1 cellular context compared by ENCODE assay signal in the genomic region with DNA sequence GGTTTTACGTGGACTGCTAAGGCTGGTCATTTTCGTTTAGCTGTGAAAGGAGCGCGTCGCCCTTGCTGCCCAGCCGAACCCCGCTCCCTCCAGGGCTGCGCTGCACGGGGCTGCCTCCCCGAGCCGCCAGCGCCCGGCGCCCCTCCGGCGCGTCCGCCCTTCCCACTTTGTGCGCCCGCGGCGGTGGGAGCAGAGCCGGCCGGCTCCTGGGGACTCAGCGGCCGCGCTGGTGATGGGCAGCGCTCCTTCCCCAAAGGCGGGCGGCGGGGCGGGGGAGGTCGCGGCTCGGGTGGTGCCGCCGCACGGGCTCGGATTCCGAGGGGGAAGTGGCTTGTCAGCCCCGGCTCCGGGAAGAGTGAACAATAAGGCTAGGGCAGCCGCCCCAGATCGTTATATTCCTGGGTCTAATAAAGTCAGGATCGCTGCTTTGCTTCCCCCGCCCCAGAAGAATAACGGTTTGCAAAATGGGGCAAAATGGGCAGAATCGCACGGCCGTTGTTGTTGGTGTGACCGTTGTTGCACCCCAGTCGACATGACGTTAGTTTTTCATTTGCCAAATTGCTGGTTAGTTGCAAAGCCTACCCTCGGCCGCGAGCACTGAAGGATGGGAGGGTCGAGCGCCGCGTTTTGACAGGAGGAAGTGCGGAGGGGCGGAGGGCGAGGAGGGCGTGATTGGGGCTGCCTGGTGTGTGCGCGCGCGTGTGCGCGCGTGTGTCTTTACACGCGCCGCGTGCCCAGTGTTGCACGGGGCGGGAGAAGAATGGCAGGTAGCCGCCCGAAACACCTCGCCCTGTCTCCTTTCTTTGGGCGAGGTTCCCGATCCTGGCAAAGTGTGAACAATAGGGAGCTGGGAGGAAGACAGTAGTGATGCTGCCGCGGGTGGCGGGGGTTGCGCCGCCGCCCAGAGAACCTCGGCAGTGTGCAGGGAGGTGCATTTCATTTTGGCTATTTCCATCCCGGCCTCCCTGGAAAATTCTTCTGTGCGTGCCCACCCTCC.
A peak's percentile ranks its signal among the peaks of the same experiment; 100 is the strongest.
TF ChIP-seq lines count a peak whose summit lies in the region.

No MANE protein-coding gene starts in this region.

TF ChIP-seq in HEK293, 187 proteins besides CTCF, POLR2A, EP300 and RAD21 (continued from another document and continues in another):
- TF ChIP-seq ZNF155 (tag by site-specific recombination; IDR thresholded peaks at IDR 0.05) (no peak), ZFP37 (tag by site-specific recombination; IDR thresholded peaks at IDR 0.05) (no peak), ZSCAN16 (tag by site-specific recombination; IDR thresholded peaks at IDR 0.05) (no peak), ZNF776 (tag by site-specific recombination; IDR thresholded peaks at IDR 0.05; ENCODE audit: borderline replicate concordance) (no peak), ZNF146 (tag by site-specific recombination; IDR thresholded peaks at IDR 0.05) (no peak), ZNF692 (tag by site-specific recombination; IDR thresholded peaks at IDR 0.05) (no peak), ZNF239 (tag by site-specific recombination; IDR thresholded peaks at IDR 0.05) (no peak), PRDM6 (tag by site-specific recombination; IDR thresholded peaks at IDR 0.05) (no peak), ZNF623 (tag by site-specific recombination; IDR thresholded peaks at IDR 0.05) (no peak), ZNF596 (tag by site-specific recombination; IDR thresholded peaks at IDR 0.05) (no peak), ZNF530 (tag by site-specific recombination; IDR thresholded peaks at IDR 0.05; ENCODE audit: low read depth) (no peak), MZF1 (tag by site-specific recombination; IDR thresholded peaks at IDR 0.05; ENCODE audit: borderline replicate concordance) (no peak), SCRT1 (tag by site-specific recombination; IDR thresholded peaks at IDR 0.05; ENCODE audit: borderline replicate concordance) (no peak), ZNF664 (tag by site-specific recombination; IDR thresholded peaks at IDR 0.05) (no peak), ZNF211 (tag by site-specific recombination; IDR thresholded peaks at IDR 0.05; ENCODE audit: low read depth) (no peak), ZNF223 (tag by site-specific recombination; IDR thresholded peaks at IDR 0.05) (no peak), GLIS1 (tag by site-specific recombination; IDR thresholded peaks at IDR 0.05) (no peak), WT1 (tag by site-specific recombination; IDR thresholded peaks at IDR 0.05) (peak; percentile 15; the same call in 1 of the 2 replicates), ZBTB8A (tag by site-specific recombination; IDR thresholded peaks at IDR 0.05) (peak; percentile 40; the same call in 1 of the 2 replicates), ZNF473 (tag by site-specific recombination; IDR thresholded peaks at IDR 0.05) (no peak), ZNF426 (tag by site-specific recombination; IDR thresholded peaks at IDR 0.05) (no peak), ZIC2 (tag by site-specific recombination; IDR thresholded peaks at IDR 0.05) (no peak), ZNF837 (tag by site-specific recombination; IDR thresholded peaks at IDR 0.05) (no peak), HOXD13 (CRISPR knock-in tag; IDR thresholded peaks at IDR 0.05; ENCODE audit: borderline replicate concordance) (no peak), BCL6B (tag by site-specific recombination; IDR thresholded peaks at IDR 0.05) (no peak), ZNF580 (tag by site-specific recombination; IDR thresholded peaks at IDR 0.05) (no peak), YY1 (tag by site-specific recombination; IDR thresholded peaks at IDR 0.05) (no peak), GLIS2 (tag by site-specific recombination; IDR thresholded peaks at IDR 0.05) (no peak), SP2 (tag by site-specific recombination; IDR thresholded peaks at IDR 0.05) (peak; percentile 56), ZNF341 (tag by site-specific recombination; IDR thresholded peaks at IDR 0.05; ENCODE audit: low read depth) (peak; percentile 81), ZBTB20 (tag by site-specific recombination; IDR thresholded peaks at IDR 0.05) (peak; percentile 20; the same call in 1 of the 2 replicates), ZNF362 (tag by site-specific recombination; IDR thresholded peaks at IDR 0.05) (no peak), ZNF366 (tag by site-specific recombination; conservative IDR thresholded peaks at IDR 0.05) (0 out of 2 replicates have a peak, but pooled peaks have one; percentile 14), ZNF626 (tag by site-specific recombination; IDR thresholded peaks at IDR 0.05) (no peak)
- TF ChIP-seq, protein P1, sequence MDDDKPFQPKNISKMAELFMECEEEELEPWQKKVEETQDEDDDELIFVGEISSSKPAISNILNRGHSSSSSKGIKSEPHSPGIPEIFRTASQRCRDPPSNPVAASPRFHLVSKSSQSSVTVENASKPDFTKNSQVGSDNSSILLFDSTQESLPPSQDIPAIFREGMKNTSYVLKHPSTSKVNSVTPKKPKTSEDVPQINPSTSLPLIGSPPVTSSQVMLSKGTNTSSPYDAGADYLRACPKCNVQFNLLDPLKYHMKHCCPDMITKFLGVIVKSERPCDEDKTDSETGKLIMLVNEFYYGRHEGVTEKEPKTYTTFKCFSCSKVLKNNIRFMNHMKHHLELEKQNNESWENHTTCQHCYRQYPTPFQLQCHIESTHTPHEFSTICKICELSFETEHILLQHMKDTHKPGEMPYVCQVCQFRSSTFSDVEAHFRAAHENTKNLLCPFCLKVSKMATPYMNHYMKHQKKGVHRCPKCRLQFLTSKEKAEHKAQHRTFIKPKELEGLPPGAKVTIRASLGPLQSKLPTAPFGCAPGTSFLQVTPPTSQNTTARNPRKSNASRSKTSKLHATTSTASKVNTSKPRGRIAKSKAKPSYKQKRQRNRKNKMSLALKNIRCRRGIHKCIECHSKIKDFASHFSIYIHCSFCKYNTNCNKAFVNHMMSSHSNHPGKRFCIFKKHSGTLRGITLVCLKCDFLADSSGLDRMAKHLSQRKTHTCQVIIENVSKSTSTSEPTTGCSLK (tag by site-specific recombination; IDR thresholded peaks at IDR 0.05): no peak
- TF ChIP-seq, protein P2, sequence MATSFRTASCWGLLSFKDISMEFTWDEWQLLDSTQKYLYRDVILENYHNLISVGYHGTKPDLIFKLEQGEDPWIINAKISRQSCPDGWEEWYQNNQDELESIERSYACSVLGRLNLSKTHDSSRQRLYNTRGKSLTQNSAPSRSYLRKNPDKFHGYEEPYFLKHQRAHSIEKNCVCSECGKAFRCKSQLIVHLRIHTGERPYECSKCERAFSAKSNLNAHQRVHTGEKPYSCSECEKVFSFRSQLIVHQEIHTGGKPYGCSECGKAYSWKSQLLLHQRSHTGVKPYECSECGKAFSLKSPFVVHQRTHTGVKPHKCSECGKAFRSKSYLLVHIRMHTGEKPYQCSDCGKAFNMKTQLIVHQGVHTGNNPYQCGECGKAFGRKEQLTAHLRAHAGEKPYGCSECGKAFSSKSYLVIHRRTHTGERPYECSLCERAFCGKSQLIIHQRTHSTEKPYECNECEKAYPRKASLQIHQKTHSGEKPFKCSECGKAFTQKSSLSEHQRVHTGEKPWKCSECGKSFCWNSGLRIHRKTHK (tag by site-specific recombination; IDR thresholded peaks at IDR 0.05): no peak
- TF ChIP-seq, protein P3, sequence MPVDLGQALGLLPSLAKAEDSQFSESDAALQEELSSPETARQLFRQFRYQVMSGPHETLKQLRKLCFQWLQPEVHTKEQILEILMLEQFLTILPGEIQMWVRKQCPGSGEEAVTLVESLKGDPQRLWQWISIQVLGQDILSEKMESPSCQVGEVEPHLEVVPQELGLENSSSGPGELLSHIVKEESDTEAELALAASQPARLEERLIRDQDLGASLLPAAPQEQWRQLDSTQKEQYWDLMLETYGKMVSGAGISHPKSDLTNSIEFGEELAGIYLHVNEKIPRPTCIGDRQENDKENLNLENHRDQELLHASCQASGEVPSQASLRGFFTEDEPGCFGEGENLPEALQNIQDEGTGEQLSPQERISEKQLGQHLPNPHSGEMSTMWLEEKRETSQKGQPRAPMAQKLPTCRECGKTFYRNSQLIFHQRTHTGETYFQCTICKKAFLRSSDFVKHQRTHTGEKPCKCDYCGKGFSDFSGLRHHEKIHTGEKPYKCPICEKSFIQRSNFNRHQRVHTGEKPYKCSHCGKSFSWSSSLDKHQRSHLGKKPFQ (tag by site-specific recombination; IDR thresholded peaks at IDR 0.05): peak; percentile 58; the same call in 1 of the 2 replicates
- TF ChIP-seq, protein P4, sequence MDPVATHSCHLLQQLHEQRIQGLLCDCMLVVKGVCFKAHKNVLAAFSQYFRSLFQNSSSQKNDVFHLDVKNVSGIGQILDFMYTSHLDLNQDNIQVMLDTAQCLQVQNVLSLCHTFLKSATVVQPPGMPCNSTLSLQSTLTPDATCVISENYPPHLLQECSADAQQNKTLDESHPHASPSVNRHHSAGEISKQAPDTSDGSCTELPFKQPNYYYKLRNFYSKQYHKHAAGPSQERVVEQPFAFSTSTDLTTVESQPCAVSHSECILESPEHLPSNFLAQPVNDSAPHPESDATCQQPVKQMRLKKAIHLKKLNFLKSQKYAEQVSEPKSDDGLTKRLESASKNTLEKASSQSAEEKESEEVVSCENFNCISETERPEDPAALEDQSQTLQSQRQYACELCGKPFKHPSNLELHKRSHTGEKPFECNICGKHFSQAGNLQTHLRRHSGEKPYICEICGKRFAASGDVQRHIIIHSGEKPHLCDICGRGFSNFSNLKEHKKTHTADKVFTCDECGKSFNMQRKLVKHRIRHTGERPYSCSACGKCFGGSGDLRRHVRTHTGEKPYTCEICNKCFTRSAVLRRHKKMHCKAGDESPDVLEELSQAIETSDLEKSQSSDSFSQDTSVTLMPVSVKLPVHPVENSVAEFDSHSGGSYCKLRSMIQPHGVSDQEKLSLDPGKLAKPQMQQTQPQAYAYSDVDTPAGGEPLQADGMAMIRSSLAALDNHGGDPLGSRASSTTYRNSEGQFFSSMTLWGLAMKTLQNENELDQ (tag by site-specific recombination; IDR thresholded peaks at IDR 0.05; ENCODE audit: low read depth): no peak
- TF ChIP-seq, protein P5, sequence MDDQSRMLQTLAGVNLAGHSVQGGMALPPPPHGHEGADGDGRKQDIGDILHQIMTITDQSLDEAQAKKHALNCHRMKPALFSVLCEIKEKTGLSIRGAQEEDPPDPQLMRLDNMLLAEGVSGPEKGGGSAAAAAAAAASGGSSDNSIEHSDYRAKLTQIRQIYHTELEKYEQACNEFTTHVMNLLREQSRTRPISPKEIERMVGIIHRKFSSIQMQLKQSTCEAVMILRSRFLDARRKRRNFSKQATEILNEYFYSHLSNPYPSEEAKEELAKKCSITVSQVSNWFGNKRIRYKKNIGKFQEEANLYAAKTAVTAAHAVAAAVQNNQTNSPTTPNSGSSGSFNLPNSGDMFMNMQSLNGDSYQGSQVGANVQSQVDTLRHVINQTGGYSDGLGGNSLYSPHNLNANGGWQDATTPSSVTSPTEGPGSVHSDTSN (CRISPR knock-in tag; IDR thresholded peaks at IDR 0.05): no peak
- TF ChIP-seq, protein P6, sequence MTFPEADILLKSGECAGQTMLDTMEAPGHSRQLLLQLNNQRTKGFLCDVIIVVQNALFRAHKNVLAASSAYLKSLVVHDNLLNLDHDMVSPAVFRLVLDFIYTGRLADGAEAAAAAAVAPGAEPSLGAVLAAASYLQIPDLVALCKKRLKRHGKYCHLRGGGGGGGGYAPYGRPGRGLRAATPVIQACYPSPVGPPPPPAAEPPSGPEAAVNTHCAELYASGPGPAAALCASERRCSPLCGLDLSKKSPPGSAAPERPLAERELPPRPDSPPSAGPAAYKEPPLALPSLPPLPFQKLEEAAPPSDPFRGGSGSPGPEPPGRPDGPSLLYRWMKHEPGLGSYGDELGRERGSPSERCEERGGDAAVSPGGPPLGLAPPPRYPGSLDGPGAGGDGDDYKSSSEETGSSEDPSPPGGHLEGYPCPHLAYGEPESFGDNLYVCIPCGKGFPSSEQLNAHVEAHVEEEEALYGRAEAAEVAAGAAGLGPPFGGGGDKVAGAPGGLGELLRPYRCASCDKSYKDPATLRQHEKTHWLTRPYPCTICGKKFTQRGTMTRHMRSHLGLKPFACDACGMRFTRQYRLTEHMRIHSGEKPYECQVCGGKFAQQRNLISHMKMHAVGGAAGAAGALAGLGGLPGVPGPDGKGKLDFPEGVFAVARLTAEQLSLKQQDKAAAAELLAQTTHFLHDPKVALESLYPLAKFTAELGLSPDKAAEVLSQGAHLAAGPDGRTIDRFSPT (tag by site-specific recombination; IDR thresholded peaks at IDR 0.05): no peak
